8 cellular contexts compared by ENCODE assay signal in genomic region chr4:169268951-169269781, GRCh38. TPM values are rescaled to one million over a fixed set of nuclear protein-coding genes. Genes with fewer than 3 reads are reported as not detected.
DNase-seq lines count a peak whose midpoint lies in the region; ATAC-seq and TF ChIP-seq lines count a peak whose summit lies in the region.

No MANE protein-coding gene starts in this region.

- H3K36me3 ChIP-seq in lower lobe of right lung (no peaks in the 10 kb centered on the region), upper lobe of right lung (no peaks in the 10 kb centered on the region)

- intact Hi-C loops in lower lobe of right lung (cut with DNase I) (no loop called here), upper lobe of right lung (cut with DNase I) (no loop called here)

- in situ Hi-C loops in astrocyte of the spinal cord (cut with HindIII; ENCODE audit: low sequenced_read_pairs), result no loop called here

- peak; percentile 87 for DNase-seq in AG10803 (ENCODE audit: low read depth)
- peak; percentile 55 for DNase-seq in HT-29 (ENCODE audit: low spot score)
- DNase-seq in astrocyte of the spinal cord (ENCODE audit: low read depth, low spot score), result peak; percentile 79
- DNase-seq in lower lobe of right lung, result no peak
- no peak for DNase-seq in upper lobe of right lung
- DNase-seq in DMS53 treated with DMSO at 0.1 percent for 48 hours (lab: John Stamatoyannopoulos, UW; ENCODE audit: unreplicated experiment), result no peak
- no peak for DNase-seq in cortex of kidney (lab: John Stamatoyannopoulos, UW)

- no peak for ATAC-seq in lower lobe of right lung
- no peak for ATAC-seq in upper lobe of right lung
- ATAC-seq in GM21381 (IDR thresholded peaks at IDR 0.05; ENCODE audit: unreplicated experiment), result no peak

- H3K9me3 ChIP-seq in lower lobe of right lung (no peaks in the 10 kb centered on the region), upper lobe of right lung (no peaks in the 10 kb centered on the region)

- H3K27ac ChIP-seq in lower lobe of right lung (peak overlapping the region; percentile 91), upper lobe of right lung (peak overlapping the region; percentile 91)

- peak overlapping the region; percentile 86 for H3K4me3 ChIP-seq in AG10803 (ENCODE audit: low read length)
- peak overlapping the region; percentile 85 for H3K4me3 ChIP-seq in astrocyte of the spinal cord (ENCODE audit: low read depth, low read length)
- H3K4me3 ChIP-seq in lower lobe of right lung, result peak overlapping the region; percentile 81
- peak overlapping the region; percentile 88 for H3K4me3 ChIP-seq in upper lobe of right lung

- peaks cover 60% of the 10 kb centered on the region for H3K4me1 ChIP-seq in lower lobe of right lung
- peaks cover 25% of the 10 kb centered on the region for H3K4me1 ChIP-seq in upper lobe of right lung

- H3K27me3 ChIP-seq in lower lobe of right lung (ENCODE audit: low read depth), result no peaks in the 10 kb centered on the region
- H3K27me3 ChIP-seq in upper lobe of right lung, result no peaks in the 10 kb centered on the region

- TF ChIP-seq CTCF in AG10803 (conservative IDR thresholded peaks at IDR 0.05; ENCODE audit: low read length), result no peak
- TF ChIP-seq CTCF in astrocyte of the spinal cord (IDR thresholded peaks at IDR 0.05; ENCODE audit: low read depth, low read length), result no peak
- TF ChIP-seq CTCF in lower lobe of right lung (IDR thresholded peaks at IDR 0.05), result no peak
- no peak for TF ChIP-seq CTCF in upper lobe of right lung (IDR thresholded peaks at IDR 0.05)

RNA-seq across cellular contexts. Expression of gene SH3RF1, which starts 1.6 kb away (rescaled TPM):
- 11.1 and 14.6 TPM in 2 replicates for total RNA-seq in HT-29 (2014; rRNA removed; shearing (Covaris generic))
- total RNA-seq in lower lobe of right lung (34.2 TPM), upper lobe of right lung (33.8 TPM)

Comparison
In these comparisons a context has a peak if more than half of its experiments do, and no peak if none do; other contexts are left out.
1. DNase-seq: peak in AG10803 (single experiment), HT-29 (single experiment) and astrocyte of the spinal cord (single experiment); none in lower lobe of right lung (single experiment), upper lobe of right lung (single experiment), DMS53 treated with DMSO at 0.1 percent for 48 hours (single experiment) and cortex of kidney (single experiment).
2. Peak in every context shown above with its lines, with median percentiles within 50 percentile points of each other: H3K4me3 ChIP-seq.